ENCODE assay signal across 8 cellular contexts in the genomic region with DNA sequence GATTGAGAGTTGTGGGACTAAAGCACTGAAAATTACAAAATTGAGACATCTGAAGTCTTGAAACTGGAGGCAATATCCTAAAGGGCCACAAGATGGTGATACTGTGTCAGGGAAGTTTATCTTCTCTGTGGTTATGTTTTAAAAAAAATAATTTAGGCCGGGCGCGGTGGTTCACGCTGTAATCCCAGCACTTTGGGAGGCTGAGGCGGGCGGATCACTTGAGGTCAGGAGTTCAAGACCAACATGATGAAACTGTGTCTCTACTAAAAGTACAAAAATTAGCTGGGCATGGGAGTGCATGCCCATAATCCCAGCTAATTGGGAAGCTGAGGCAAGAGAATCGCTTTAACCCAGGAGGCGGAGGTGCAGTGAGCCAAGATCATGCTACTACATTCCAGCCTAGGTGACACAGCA. TPM values are rescaled to one million over a fixed set of nuclear protein-coding genes. Genes with fewer than 3 reads are reported as not detected.
DNase-seq lines count a peak whose midpoint lies in the region; ATAC-seq and TF ChIP-seq lines count a peak whose summit lies in the region.

No MANE protein-coding gene starts in this region.

- CTCF ChIA-PET in activated CD8-positive, alpha-beta T cell treated with anti-CD3 and anti-CD28 coated beads, Interleukin-2, amount 10 ng/mL, durations not matched to agents 7 days and 5 days (lab: Charles Lee), result interaction anchor here (0.7 to 3.6 kb wide), 21 partner anchors 11 to 485 kb away, joined by 3 to 42 read pairs (median 4); a partner anchor contains a TSS

- H3K4me3 Mint-ChIP-seq in activated CD8-positive, alpha-beta T cell treated with anti-CD3 and anti-CD28 coated beads, Interleukin-2, amount 10 ng/mL, durations not matched to agents 7 days and 5 days, result no peak overlapping the region

- H4K12ac ChIP-seq in trophoblast cell (ENCODE audit: low read depth, low read length), result no peak overlapping the region

- H3K27me3 ChIP-seq in trophoblast cell (ENCODE audit: insufficient read depth, low read length), result no peaks in the 10 kb centered on the region

- peak; percentile 80 for TF ChIP-seq CTCF in AG10803 (conservative IDR thresholded peaks at IDR 0.05; ENCODE audit: low read length)
- peak; percentile 68 for TF ChIP-seq CTCF in GM13977 (IDR thresholded peaks at IDR 0.05; ENCODE audit: extremely low read depth, insufficient read depth, missing control alignments)

- POLR2A ChIA-PET in activated CD8-positive, alpha-beta T cell treated with anti-CD3 and anti-CD28 coated beads, Interleukin-2, amount 10 ng/mL, durations not matched to agents 7 days and 5 days (lab: Charles Lee), result interaction anchor here (0.9 to 2.3 kb wide), 2 partner anchors 15 to 84 kb away, joined by 3 to 8 read pairs; a partner anchor contains a TSS

- H3K9me3 ChIP-seq in trophoblast cell (ENCODE audit: insufficient read depth, low read depth, low read length), result no peaks in the 10 kb centered on the region

- H2AK5ac ChIP-seq in trophoblast cell (ENCODE audit: low read length), result no peak overlapping the region

- no peak overlapping the region for H3K9ac ChIP-seq in trophoblast cell (ENCODE audit: low read length)

- H2BK5ac ChIP-seq in trophoblast cell (ENCODE audit: low read depth, low read length, poor library complexity), result no peak overlapping the region

- no peak overlapping the region for H3K14ac ChIP-seq in trophoblast cell (ENCODE audit: low read length)

- no peak overlapping the region for H2BK120ac ChIP-seq in trophoblast cell (ENCODE audit: insufficient read depth, low read length, poor library complexity)

- H3K18ac ChIP-seq in trophoblast cell (ENCODE audit: low read length), result no peak overlapping the region

- no peak overlapping the region for H2AFZ ChIP-seq in trophoblast cell (ENCODE audit: insufficient read depth, low read length, poor library complexity)

- no peaks in the 10 kb centered on the region for H3K4me1 ChIP-seq in trophoblast cell (ENCODE audit: control insufficient read depth in 1 of 2, insufficient read depth in 2 of 2, low read length in 2 of 2)

- H3K36me3 Mint-ChIP-seq in activated CD8-positive, alpha-beta T cell treated with anti-CD3 and anti-CD28 coated beads, Interleukin-2, amount 10 ng/mL, durations not matched to agents 7 days and 5 days (ENCODE audit: low read depth), result peaks cover 13% of the 10 kb centered on the region

- no peak overlapping the region for H3K27ac ChIP-seq in trophoblast cell (ENCODE audit: low read depth, low read length)

- in situ Hi-C loops in GM13977 (cut with MboI; ENCODE audit: low pct_unique_long_range_greater_than_20kb, low sequenced_read_pairs, unreplicated experiment), result loop anchor here (25.0 kb wide), 1 partner anchor 271 kb away; no protein-coding TSS in a partner anchor

- no peak overlapping the region for H4K91ac ChIP-seq in trophoblast cell (ENCODE audit: low read depth, low read length)

- H3K27ac Mint-ChIP-seq in activated CD8-positive, alpha-beta T cell treated with anti-CD3 and anti-CD28 coated beads, Interleukin-2, amount 10 ng/mL, durations not matched to agents 7 days and 5 days, result no peak overlapping the region

- no peak overlapping the region for H3K4me3 ChIP-seq in AG10803 (ENCODE audit: low read length)
- no peak overlapping the region for H3K4me3 ChIP-seq in trophoblast cell (ENCODE audit: low read depth, low read length)

- no peaks in the 10 kb centered on the region for H3K9me3 Mint-ChIP-seq in activated CD8-positive, alpha-beta T cell treated with anti-CD3 and anti-CD28 coated beads, Interleukin-2, amount 10 ng/mL, durations not matched to agents 7 days and 5 days (ENCODE audit: insufficient read depth)

- DNase-seq in AG10803 (ENCODE audit: low read depth) (peak; percentile 73), GM13977 (ENCODE audit: low spot score) (peak; percentile 35), NCI-H2227 (lab: John Stamatoyannopoulos, UW; ENCODE audit: unreplicated experiment) (peak; percentile 37), glomerular visceral epithelial cell (ENCODE audit: extremely low spot score) (peak; percentile 61), trophoblast cell (peak; percentile 13 to 71)
- DNase-seq in activated CD8-positive, alpha-beta T cell treated with anti-CD3 and anti-CD28 coated beads, Interleukin-2, amount 10 ng/mL, durations not matched to agents 7 days and 5 days, result peak; percentile 66

- H3K79me2 ChIP-seq in trophoblast cell (ENCODE audit: control insufficient read depth, insufficient read depth, low read length, poor library complexity), result no peaks in the 10 kb centered on the region

- H3K27me3 Mint-ChIP-seq in activated CD8-positive, alpha-beta T cell treated with anti-CD3 and anti-CD28 coated beads, Interleukin-2, amount 10 ng/mL, durations not matched to agents 7 days and 5 days (ENCODE audit: low read depth), result no peaks in the 10 kb centered on the region

- H3K79me1 ChIP-seq in trophoblast cell (ENCODE audit: low read length), result no peaks in the 10 kb centered on the region

- WGBS in trophoblast cell (ENCODE audit: extremely low coverage, insufficient coverage, insufficient read length), result no CpG with 5 or more reads among the region's 8 CpGs

- no peak overlapping the region for H4K8ac ChIP-seq in trophoblast cell (ENCODE audit: low read depth, low read length)

- peaks cover 16% of the 10 kb centered on the region for H3K4me1 Mint-ChIP-seq in activated CD8-positive, alpha-beta T cell treated with anti-CD3 and anti-CD28 coated beads, Interleukin-2, amount 10 ng/mL, durations not matched to agents 7 days and 5 days (ENCODE audit: low read depth)

- no peak overlapping the region for H3K4ac ChIP-seq in trophoblast cell (ENCODE audit: low read depth, low read length)

- no peak overlapping the region for H2BK12ac ChIP-seq in trophoblast cell (ENCODE audit: low read length)

- peaks cover 3 to 5% of the 10 kb centered on the region in 2 experiments for H3K36me3 ChIP-seq in trophoblast cell (ENCODE audit: control insufficient read depth in 1 of 2, insufficient read depth in 2 of 2, low read length in 2 of 2)

- H3K23ac ChIP-seq in trophoblast cell (ENCODE audit: low read length), result no peak overlapping the region

- H3K4me2 ChIP-seq in trophoblast cell (ENCODE audit: low read length), result no peak overlapping the region

- peak; percentile 57 for ATAC-seq in HG02973 (IDR thresholded peaks at IDR 0.05; ENCODE audit: unreplicated experiment)
- ATAC-seq in activated CD8-positive, alpha-beta T cell treated with anti-CD3 and anti-CD28 coated beads, Interleukin-2, amount 10 ng/mL, durations not matched to agents 7 days and 5 days, result peak; percentile 82
- ATAC-seq in GM18870 (IDR thresholded peaks at IDR 0.05; ENCODE audit: unreplicated experiment), result no peak

RNA-seq across cellular contexts. Expression of a gene that starts 17.9 kb away (rescaled TPM):
- total RNA-seq in activated CD8-positive, alpha-beta T cell treated with anti-CD3 and anti-CD28 coated beads, Interleukin-2, amount 10 ng/mL, durations not matched to agents 7 days and 5 days, result 10 to 100 TPM; 39.5 to 46.2 TPM
- 22.4 and 22.8 TPM in 2 replicates for polyA plus RNA-seq in trophoblast cell (2013)

RNA-seq across cellular contexts. Expression of a gene that starts 55.9 kb away (rescaled TPM):
- 10 to 100 TPM; 28.6 to 29.3 TPM for total RNA-seq in activated CD8-positive, alpha-beta T cell treated with anti-CD3 and anti-CD28 coated beads, Interleukin-2, amount 10 ng/mL, durations not matched to agents 7 days and 5 days
- polyA plus RNA-seq in trophoblast cell (2013), result 21.9 and 23.1 TPM in 2 replicates
